ENCODE assay signal across 28 cellular contexts in genomic region chr7:2275101-2275500, GRCh38.
"Had no signal": no experiment of that assay in that cellular context is flagged by ENCODE, and none has a peak within 500 bp of the region (broad histone marks: within the 10 kb centered on the region; RNA-seq: fewer than 3 reads in every experiment).

No MANE protein-coding gene starts in this region.

- H3K9me3 ChIP-seq: heart right ventricle, left ventricle myocardium inferior, mucosa of descending colon, pancreas, prostate gland, suprapubic skin, thoracic aorta, tibial artery, upper lobe of right lung, uterus had no signal

- H3K27ac Mint-ChIP-seq: naive thymus-derived CD4-positive, alpha-beta T cell; nephron; neural progenitor cell; stimulated activated naive CD8-positive, alpha-beta T cell treated with anti-CD3 and anti-CD28 coated beads, Interleukin-15, Interleukin-2, amounts not matched to agents 100 ng/mL and 50 ng/mL, for 24 hours had no signal

- H3K27me3 ChIP-seq: heart right ventricle, hepatocyte, neural progenitor cell, pancreas, suprapubic skin, tibial artery, upper lobe of right lung, uterus had no signal

- H3K4me3 ChIP-seq: heart right ventricle, hepatocyte, left ventricle myocardium inferior, lung, mucosa of descending colon, neural progenitor cell, pancreas, prostate gland, skin epidermis, suprapubic skin, thoracic aorta, tibial artery, upper lobe of right lung, uterus had no signal

- DNase-seq: heart right ventricle; islet precursor cell; left ventricle myocardium inferior; midbrain; mucosa of descending colon; naive thymus-derived CD4-positive, alpha-beta T cell; pancreas; retina; stimulated activated CD4-positive, alpha-beta T cell treated with anti-CD3 and anti-CD28 coated beads, Interleukin-12 subunit alpha, Interleukin-12 subunit beta, amount 100 ng/mL, for 4 hours; stimulated activated CD4-positive, alpha-beta T cell treated with anti-CD3 and anti-CD28 coated beads, Interleukin-15, amount 100 ng/mL, for 24 hours; stimulated activated CD4-positive, alpha-beta T cell treated with anti-CD3 and anti-CD28 coated beads, Interleukin-2, amount 100 ng/mL, for 24 hours; stimulated activated CD4-positive, alpha-beta T cell treated with anti-CD3 and anti-CD28 coated beads, Interleukin-4, amount 100 ng/mL, for 1 hour; stimulated activated naive CD4-positive, alpha-beta T cell; tibial artery; trophoblast cell; upper lobe of right lung; uterus had no signal

- H3K4me1 ChIP-seq: pancreas, prostate gland, suprapubic skin, tibial artery, upper lobe of right lung, uterus had no signal

- H3K4me2 ChIP-seq: hepatocyte, neural progenitor cell had no signal

- H3K36me3 ChIP-seq: neural progenitor cell, pancreas, prostate gland, uterus had no signal

- H3K27ac ChIP-seq: heart right ventricle, hepatocyte, left ventricle myocardium inferior, neural progenitor cell, pancreas, prostate gland, skin epidermis, suprapubic skin, thoracic aorta, tibial artery, upper lobe of right lung, uterus had no signal

- H3K9ac ChIP-seq: neural progenitor cell had no signal

- H3K27me3 Mint-ChIP-seq: naive thymus-derived CD4-positive, alpha-beta T cell; stimulated activated naive CD8-positive, alpha-beta T cell treated with anti-CD3 and anti-CD28 coated beads, Interleukin-15, Interleukin-2, amounts not matched to agents 100 ng/mL and 50 ng/mL, for 24 hours had no signal

- ATAC-seq: mucosa of descending colon; naive thymus-derived CD4-positive, alpha-beta T cell; right cardiac atrium; sciatic nerve had no signal

- H2AFZ ChIP-seq: hepatocyte, neural progenitor cell had no signal

- H3K9me3 Mint-ChIP-seq: nephron; neural progenitor cell; stimulated activated naive CD8-positive, alpha-beta T cell treated with anti-CD3 and anti-CD28 coated beads, Interleukin-15, Interleukin-2, amounts not matched to agents 100 ng/mL and 50 ng/mL, for 24 hours had no signal

- H3K4me3 Mint-ChIP-seq: naive thymus-derived CD4-positive, alpha-beta T cell; nephron; neural progenitor cell; stimulated activated naive CD8-positive, alpha-beta T cell treated with anti-CD3 and anti-CD28 coated beads, Interleukin-15, Interleukin-2, amounts not matched to agents 100 ng/mL and 50 ng/mL, for 24 hours had no signal
